ENCODE assay signal across 1 cellular context in the genomic region with DNA sequence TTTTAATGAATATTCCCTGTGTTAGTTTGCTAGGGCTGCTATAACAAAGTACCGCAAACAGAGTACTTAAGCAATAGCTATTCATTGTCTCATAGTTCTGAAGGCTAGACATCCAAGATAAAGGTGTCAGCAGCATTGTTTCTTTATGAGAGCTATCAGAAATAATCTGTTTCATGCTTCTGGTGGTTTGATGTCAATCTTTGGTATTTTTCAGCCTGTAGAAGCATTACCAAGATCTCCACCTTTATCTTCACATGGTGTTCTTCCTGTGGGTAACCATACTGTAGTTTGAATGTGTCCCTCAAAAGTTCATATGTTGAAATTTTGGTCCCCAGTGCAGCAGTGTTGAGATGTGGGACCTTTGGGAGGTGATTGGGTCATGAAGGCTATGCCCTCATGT.
TF ChIP-seq lines count a peak whose summit lies in the region.

No MANE protein-coding gene starts in this region.

TF ChIP-seq in SK-N-SH, 30 proteins besides CTCF, POLR2A, EP300 and RAD21:
- TF ChIP-seq RXRA (IDR thresholded peaks at IDR 0.05; ENCODE audit: borderline replicate concordance, low read depth) = no peak
- TF ChIP-seq, protein P1, sequence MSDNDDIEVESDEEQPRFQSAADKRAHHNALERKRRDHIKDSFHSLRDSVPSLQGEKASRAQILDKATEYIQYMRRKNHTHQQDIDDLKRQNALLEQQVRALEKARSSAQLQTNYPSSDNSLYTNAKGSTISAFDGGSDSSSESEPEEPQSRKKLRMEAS (IDR thresholded peaks at IDR 0.05; ENCODE audit: low read depth) = no peak
- TF ChIP-seq, protein P2, sequence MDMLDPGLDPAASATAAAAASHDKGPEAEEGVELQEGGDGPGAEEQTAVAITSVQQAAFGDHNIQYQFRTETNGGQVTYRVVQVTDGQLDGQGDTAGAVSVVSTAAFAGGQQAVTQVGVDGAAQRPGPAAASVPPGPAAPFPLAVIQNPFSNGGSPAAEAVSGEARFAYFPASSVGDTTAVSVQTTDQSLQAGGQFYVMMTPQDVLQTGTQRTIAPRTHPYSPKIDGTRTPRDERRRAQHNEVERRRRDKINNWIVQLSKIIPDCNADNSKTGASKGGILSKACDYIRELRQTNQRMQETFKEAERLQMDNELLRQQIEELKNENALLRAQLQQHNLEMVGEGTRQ (IDR thresholded peaks at IDR 0.05; ENCODE audit: borderline replicate concordance, low read depth, low read length) = no peak
- no peak for TF ChIP-seq TAF1 (IDR thresholded peaks at IDR 0.05; ENCODE audit: borderline replicate concordance, low read depth, low read length)
- TF ChIP-seq TEAD4 (IDR thresholded peaks at IDR 0.05; ENCODE audit: borderline replicate concordance, insufficient read depth) = no peak
- TF ChIP-seq, protein P3, sequence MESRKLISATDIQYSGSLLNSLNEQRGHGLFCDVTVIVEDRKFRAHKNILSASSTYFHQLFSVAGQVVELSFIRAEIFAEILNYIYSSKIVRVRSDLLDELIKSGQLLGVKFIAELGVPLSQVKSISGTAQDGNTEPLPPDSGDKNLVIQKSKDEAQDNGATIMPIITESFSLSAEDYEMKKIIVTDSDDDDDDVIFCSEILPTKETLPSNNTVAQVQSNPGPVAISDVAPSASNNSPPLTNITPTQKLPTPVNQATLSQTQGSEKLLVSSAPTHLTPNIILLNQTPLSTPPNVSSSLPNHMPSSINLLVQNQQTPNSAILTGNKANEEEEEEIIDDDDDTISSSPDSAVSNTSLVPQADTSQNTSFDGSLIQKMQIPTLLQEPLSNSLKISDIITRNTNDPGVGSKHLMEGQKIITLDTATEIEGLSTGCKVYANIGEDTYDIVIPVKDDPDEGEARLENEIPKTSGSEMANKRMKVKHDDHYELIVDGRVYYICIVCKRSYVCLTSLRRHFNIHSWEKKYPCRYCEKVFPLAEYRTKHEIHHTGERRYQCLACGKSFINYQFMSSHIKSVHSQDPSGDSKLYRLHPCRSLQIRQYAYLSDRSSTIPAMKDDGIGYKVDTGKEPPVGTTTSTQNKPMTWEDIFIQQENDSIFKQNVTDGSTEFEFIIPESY (IDR thresholded peaks at IDR 0.05; ENCODE audit: borderline replicate concordance, low read depth) = no peak
- TF ChIP-seq ELF1 (IDR thresholded peaks at IDR 0.05) = no peak
- no peak for TF ChIP-seq YY1 (IDR thresholded peaks at IDR 0.05; ENCODE audit: low read depth)
- TF ChIP-seq POLR2AphosphoS5 (IDR thresholded peaks at IDR 0.05; ENCODE audit: low read depth, low read length) = no peak
- TF ChIP-seq, protein P4, sequence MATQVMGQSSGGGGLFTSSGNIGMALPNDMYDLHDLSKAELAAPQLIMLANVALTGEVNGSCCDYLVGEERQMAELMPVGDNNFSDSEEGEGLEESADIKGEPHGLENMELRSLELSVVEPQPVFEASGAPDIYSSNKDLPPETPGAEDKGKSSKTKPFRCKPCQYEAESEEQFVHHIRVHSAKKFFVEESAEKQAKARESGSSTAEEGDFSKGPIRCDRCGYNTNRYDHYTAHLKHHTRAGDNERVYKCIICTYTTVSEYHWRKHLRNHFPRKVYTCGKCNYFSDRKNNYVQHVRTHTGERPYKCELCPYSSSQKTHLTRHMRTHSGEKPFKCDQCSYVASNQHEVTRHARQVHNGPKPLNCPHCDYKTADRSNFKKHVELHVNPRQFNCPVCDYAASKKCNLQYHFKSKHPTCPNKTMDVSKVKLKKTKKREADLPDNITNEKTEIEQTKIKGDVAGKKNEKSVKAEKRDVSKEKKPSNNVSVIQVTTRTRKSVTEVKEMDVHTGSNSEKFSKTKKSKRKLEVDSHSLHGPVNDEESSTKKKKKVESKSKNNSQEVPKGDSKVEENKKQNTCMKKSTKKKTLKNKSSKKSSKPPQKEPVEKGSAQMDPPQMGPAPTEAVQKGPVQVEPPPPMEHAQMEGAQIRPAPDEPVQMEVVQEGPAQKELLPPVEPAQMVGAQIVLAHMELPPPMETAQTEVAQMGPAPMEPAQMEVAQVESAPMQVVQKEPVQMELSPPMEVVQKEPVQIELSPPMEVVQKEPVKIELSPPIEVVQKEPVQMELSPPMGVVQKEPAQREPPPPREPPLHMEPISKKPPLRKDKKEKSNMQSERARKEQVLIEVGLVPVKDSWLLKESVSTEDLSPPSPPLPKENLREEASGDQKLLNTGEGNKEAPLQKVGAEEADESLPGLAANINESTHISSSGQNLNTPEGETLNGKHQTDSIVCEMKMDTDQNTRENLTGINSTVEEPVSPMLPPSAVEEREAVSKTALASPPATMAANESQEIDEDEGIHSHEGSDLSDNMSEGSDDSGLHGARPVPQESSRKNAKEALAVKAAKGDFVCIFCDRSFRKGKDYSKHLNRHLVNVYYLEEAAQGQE (IDR thresholded peaks at IDR 0.05; ENCODE audit: low read depth, low read length) = no peak
- no peak for TF ChIP-seq RCOR1 (IDR thresholded peaks at IDR 0.05; ENCODE audit: low read length)
